In genomic region chr15:33243869-33244268, GRCh38 we compare ENCODE assay signal across 14 cellular contexts. TPM values are rescaled to one million over a fixed set of nuclear protein-coding genes. Genes with fewer than 3 reads are reported as not detected.
DNase-seq lines count a peak whose midpoint lies in the region; ATAC-seq, FAIRE-seq and TF ChIP-seq lines count a peak whose summit lies in the region.
"Had no signal": no experiment of that assay in that cellular context is flagged by ENCODE, and none has a peak within 500 bp of the region (broad histone marks: within the 10 kb centered on the region; RNA-seq: fewer than 3 reads in every experiment).

No MANE protein-coding gene starts in this region.

- H3K4me3 ChIP-seq in PC-9 (no peak overlapping the region), choroid plexus epithelial cell (ENCODE audit: low read depth, low read length) (no peak overlapping the region), trophoblast cell (ENCODE audit: low read depth, low read length) (no peak overlapping the region), sigmoid colon (no peak overlapping the region)

- peaks cover 11% of the 10 kb centered on the region for H3F3A ChIP-seq in PC-9 (ENCODE audit: insufficient read depth, low read depth)

- no TSS peak for BruUV-seq in PC-9 (replicated peaks; lab: Mats Ljungman, UMichigan)

- H3K4me2 ChIP-seq in PC-9 = peak overlapping the region; percentile 20
- no peak overlapping the region for H3K4me2 ChIP-seq in trophoblast cell (ENCODE audit: low read length)

- H3K79me2 ChIP-seq in PC-9 (ENCODE audit: low read depth) = no peaks in the 10 kb centered on the region
- peaks cover 2% of the 10 kb centered on the region for H3K79me2 ChIP-seq in trophoblast cell (ENCODE audit: control insufficient read depth, insufficient read depth, low read length, poor library complexity)

- H4K8ac ChIP-seq in trophoblast cell (ENCODE audit: low read depth, low read length) = no peak overlapping the region

- no peak for TF ChIP-seq CTCF in PC-9 (conservative IDR thresholded peaks at IDR 0.05)
- TF ChIP-seq CTCF in choroid plexus epithelial cell (conservative IDR thresholded peaks at IDR 0.05; ENCODE audit: low read depth, low read length) = no peak
- TF ChIP-seq CTCF in sigmoid colon (IDR thresholded peaks at IDR 0.05) = no peak

- H3K27ac ChIP-seq in PC-9 (peak overlapping the region; percentile 75), trophoblast cell (ENCODE audit: low read depth, low read length) (peak overlapping the region; percentile 99), sigmoid colon (no peak overlapping the region)

- TF ChIP-seq EP300 in sigmoid colon (IDR thresholded peaks at IDR 0.05) = no peak

- no peak overlapping the region for H2AK5ac ChIP-seq in trophoblast cell (ENCODE audit: low read length)

- H3K4me1 ChIP-seq in PC-9 (replicated peaks; ENCODE audit: insufficient read depth) (peaks cover 43% of the 10 kb centered on the region), trophoblast cell (ENCODE audit: control insufficient read depth in 1 of 2, insufficient read depth in 2 of 2, low read length in 2 of 2) (peaks cover 18 to 19% of the 10 kb centered on the region in 2 experiments), sigmoid colon (no peaks in the 10 kb centered on the region)

- no CpG with 5 or more reads among the region's 1 CpG for WGBS in trophoblast cell (ENCODE audit: extremely low coverage, insufficient coverage, insufficient read length)
- WGBS in sigmoid colon, 2 donors = 90 to 93% methylated on average over 1 of the region's 1 CpG

- no peak overlapping the region for H4K91ac ChIP-seq in trophoblast cell (ENCODE audit: low read depth, low read length)

- H4K20me1 ChIP-seq in PC-9 (ENCODE audit: insufficient read depth) = no peaks in the 10 kb centered on the region

- H3K9me3 ChIP-seq in PC-9 (ENCODE audit: insufficient read depth, low read depth) (no peaks in the 10 kb centered on the region), trophoblast cell (ENCODE audit: insufficient read depth, low read depth, low read length) (no peaks in the 10 kb centered on the region), sigmoid colon (no peaks in the 10 kb centered on the region)

- H2AFZ ChIP-seq in PC-9 = no peak overlapping the region
- no peak overlapping the region for H2AFZ ChIP-seq in trophoblast cell (ENCODE audit: insufficient read depth, low read length, poor library complexity)

- peaks cover 26% of the 10 kb centered on the region for H3K79me1 ChIP-seq in trophoblast cell (ENCODE audit: low read length)

- H3K23ac ChIP-seq in trophoblast cell (ENCODE audit: low read length) = no peak overlapping the region

- no peaks in the 10 kb centered on the region for H3K9me2 ChIP-seq in PC-9 (ENCODE audit: insufficient read depth)

- TF ChIP-seq POLR2A in H54 (IDR thresholded peaks at IDR 0.05; ENCODE audit: low read depth, low read length) (no peak), sigmoid colon (IDR thresholded peaks at IDR 0.05) (no peak)

- no peak overlapping the region for H4K12ac ChIP-seq in trophoblast cell (ENCODE audit: low read depth, low read length)

- POLR2A ChIA-PET in PC-9 (lab: Charles Lee; ENCODE audit: unreplicated experiment) = no interaction called here

- H3K4ac ChIP-seq in trophoblast cell (ENCODE audit: low read depth, low read length) = no peak overlapping the region

- no peak for DNase-seq in H54 (ENCODE audit: insufficient read length, low spot score)
- peak; percentile 20 to 86 for DNase-seq in PC-9
- DNase-seq in choroid plexus epithelial cell (ENCODE audit: low read depth) = peak; percentile 59
- DNase-seq in trophoblast cell = peak; percentile 30 to 69
- no peak for DNase-seq in sigmoid colon
- DNase-seq: activated CD4-positive, alpha-beta T cell treated with anti-CD3 and anti-CD28 coated beads, Interleukin-2, amount 10 ng/mL, durations not matched to agents 7 days and 5 days; activated naive CD4-positive, alpha-beta T cell treated with Interleukin-2 at 50 U/mL for 16 hours; effector memory CD4-positive, alpha-beta T cell; KG1; NCI-H2171; SIG-M5 had no signal

- no peaks in the 10 kb centered on the region for H3K27me3 ChIP-seq in PC-9 (ENCODE audit: insufficient read depth, low read depth)
- no peaks in the 10 kb centered on the region for H3K27me3 ChIP-seq in trophoblast cell (ENCODE audit: insufficient read depth, low read length)
- H3K27me3 ChIP-seq in sigmoid colon = no peaks in the 10 kb centered on the region

- H2BK5ac ChIP-seq in trophoblast cell (ENCODE audit: low read depth, low read length, poor library complexity) = peak overlapping the region; percentile 44

- H3K18ac ChIP-seq in trophoblast cell (ENCODE audit: low read length) = no peak overlapping the region

- intact Hi-C loops in PC-9 (cut with micrococcal nuclease; ENCODE audit: unreplicated experiment) (loop anchor here (2.0 kb wide), 2 partner anchors 35 to 49 kb away; no protein-coding TSS in a partner anchor), sigmoid colon (cut with DNase I) (no loop called here)

- CTCF ChIA-PET in PC-9 (lab: Charles Lee) = interaction anchor here (0.7 kb wide), 1 partner anchor 262 kb away, joined by 12 read pairs; no protein-coding TSS in a partner anchor

- no peak overlapping the region for H3K9ac ChIP-seq in trophoblast cell (ENCODE audit: low read length)

- ATAC-seq in HG02678 (IDR thresholded peaks at IDR 0.05; ENCODE audit: unreplicated experiment) (no peak), GM21529 (IDR thresholded peaks at IDR 0.05; ENCODE audit: unreplicated experiment) (no peak)

- peak; percentile 75 for FAIRE-seq in H54 (lab: Jason Lieb, UNC)
- FAIRE-seq: GM18507 had no signal

- H2BK12ac ChIP-seq in trophoblast cell (ENCODE audit: low read length) = peak overlapping the region; percentile 47

- H3K36me3 ChIP-seq in PC-9 (ENCODE audit: low read depth) (no peaks in the 10 kb centered on the region), trophoblast cell (ENCODE audit: control insufficient read depth in 1 of 2, insufficient read depth in 2 of 2, low read length in 2 of 2) (no peaks in the 10 kb centered on the region), sigmoid colon (no peaks in the 10 kb centered on the region)

- H2BK120ac ChIP-seq in trophoblast cell (ENCODE audit: insufficient read depth, low read length, poor library complexity) = peak overlapping the region; percentile 73

- H3K14ac ChIP-seq in trophoblast cell (ENCODE audit: low read length) = no peak overlapping the region

RNA-seq across cellular contexts. Expression of gene FMN1, which starts 49.4 kb away (rescaled TPM):
- total RNA-seq in PC-9 (2021) (19.6 and 25.8 TPM in 2 replicates), sigmoid colon (10 to 100 TPM in 3 of 4 donors, 1 to 10 TPM in 1; 6.7 to 19.9 (median 12.2) TPM)
- 0.81 and 1.0 TPM in 2 replicates for polyA plus RNA-seq in trophoblast cell (2013)
- 1 to 10 TPM; 3.0 to 6.5 (median 5.9) TPM for polyA plus RNA-seq in sigmoid colon

Comparison
In these comparisons a context has a peak if more than half of its experiments do, and no peak if none do; other contexts are left out.
1. DNase-seq: peak in PC-9 (2 of 2), choroid plexus epithelial cell (single experiment) and trophoblast cell (2 of 2); none in H54 (single experiment) and sigmoid colon (single experiment).
2. H3K27ac ChIP-seq: peak in PC-9 (single experiment) and trophoblast cell (single experiment); none in sigmoid colon (0 of 4).